In genomic region chr3:116318370-116318769, GRCh38 we compare ENCODE assay signal across 26 cellular contexts.
"Had no signal": no experiment of that assay in that cellular context is flagged by ENCODE, and none has a peak within 500 bp of the region (broad histone marks: within the 10 kb centered on the region; RNA-seq: fewer than 3 reads in every experiment).

No MANE protein-coding gene starts in this region.

- FAIRE-seq: islet of Langerhans, kidney had no signal

- ATAC-seq: left colon; left lung; lower lobe of right lung; naive thymus-derived CD8-positive, alpha-beta T cell; right lobe of liver; stimulated activated memory B cell treated with anti-CD40 and anti-IgM and Interleukin-4, amounts not matched to agents 10 μg/mL and 1 μg/mL and 100 μg/mL, for 72 hours; stimulated activated naive CD8-positive, alpha-beta T cell treated with anti-CD3 and anti-CD28 coated beads, Interleukin-15, amount 100 ng/mL, for 72 hours had no signal

- H3K4me1 ChIP-seq: left lung, lower lobe of right lung, right atrium auricular region, right lobe of liver, uterus had no signal

- DNase-seq: hippocampal formation; immature natural killer cell; kidney; left colon; left lung; lower lobe of right lung; mammary epithelial cell; mesenchymal stem cell; naive thymus-derived CD8-positive, alpha-beta T cell; occipital lobe; ovary; right lobe of liver; stimulated activated CD4-positive, alpha-beta T cell treated with anti-CD3 and anti-CD28 coated beads, Interleukin-1b, Interleukin-23, amount 100 ng/mL, for 48 hours; stimulated activated CD4-positive, alpha-beta T cell treated with anti-CD3 and anti-CD28 coated beads, Interleukin-2, amount 100 ng/mL, for 48 hours; stimulated activated CD4-positive, alpha-beta T cell treated with anti-CD3 and anti-CD28 coated beads, Interleukin-4, amount 100 ng/mL, for 4 hours; stimulated activated CD8-positive, alpha-beta memory T cell treated with anti-CD3 and anti-CD28 coated beads, Interleukin-4, amount 100 ng/mL, for 48 hours; stimulated activated naive CD4-positive, alpha-beta T cell treated with Interleukin-2 at 50 U/mL for 16 hours; stimulated activated naive CD8-positive, alpha-beta T cell treated with anti-CD3 and anti-CD28 coated beads, Interleukin-15, amount 100 ng/mL, for 72 hours; substantia nigra; uterus had no signal

- H3K27ac ChIP-seq: left lung, lower lobe of right lung, neutrophil, ovary, right atrium auricular region, right lobe of liver, tibial nerve, uterus had no signal

- H3K9me3 ChIP-seq: lower lobe of right lung, neutrophil, ovary, right atrium auricular region, right lobe of liver, tibial nerve, uterus had no signal

- H3K36me3 ChIP-seq: left lung, lower lobe of right lung, neutrophil, ovary, right atrium auricular region, right lobe of liver, tibial nerve, uterus had no signal

- H3K4me3 ChIP-seq: left lung, lower lobe of right lung, ovary, right atrium auricular region, right lobe of liver, smooth muscle cell, tibial nerve, uterus had no signal

- H3K27me3 ChIP-seq: left lung, neutrophil, ovary, right atrium auricular region, right lobe of liver, tibial nerve, uterus had no signal
